ENCODE assay signal across 10 cellular contexts in genomic region chr7:70738080-70738479, GRCh38.
DNase-seq lines count a peak whose midpoint lies in the region; ATAC-seq and TF ChIP-seq lines count a peak whose summit lies in the region.
"Had no signal": no experiment of that assay in that cellular context is flagged by ENCODE, and none has a peak within 500 bp of the region (broad histone marks: within the 10 kb centered on the region; RNA-seq: fewer than 3 reads in every experiment).

No MANE protein-coding gene starts in this region.

- H3K36me3 ChIP-seq in left lung (no peaks in the 10 kb centered on the region), aorta (ENCODE audit: control insufficient read depth in 1 of 2, insufficient read depth in 2 of 2, low read length in 1 of 2) (no peaks in the 10 kb centered on the region), Peyer's patch (no peaks in the 10 kb centered on the region)
- H3K36me3 ChIP-seq: thyroid gland had no signal

- H3K27ac Mint-ChIP-seq in central memory CD8-positive, alpha-beta T cell (ENCODE audit: low read depth), result no peak overlapping the region

- WGBS in aorta, 2 donors, result 20 to 36% methylated on average over 4 of the region's 4 CpGs

- peak overlapping the region; percentile 10 for H3K4me3 Mint-ChIP-seq in central memory CD8-positive, alpha-beta T cell

- no peaks in the 10 kb centered on the region for H3K9me3 Mint-ChIP-seq in central memory CD8-positive, alpha-beta T cell

- peaks cover 10% of the 10 kb centered on the region for H3K36me3 Mint-ChIP-seq in central memory CD8-positive, alpha-beta T cell (ENCODE audit: insufficient read depth)

- DNase-seq in SIG-M5 treated with dmso at 0.1 percent for 504 hours (lab: John Stamatoyannopoulos, UW; ENCODE audit: unreplicated experiment) (peak; percentile 36), SIG-M5 (lab: John Stamatoyannopoulos, UW) (no peak), left lung (peak in 1 of 2 donors; percentile 70), aorta (no peak), Peyer's patch (no peak), HuH-7.5 (ENCODE audit: low spot score) (no peak)
- no peak for DNase-seq in central memory CD8-positive, alpha-beta T cell (ENCODE audit: low spot score in 2 of 2)
- DNase-seq: activated naive CD4-positive, alpha-beta T cell treated with Interleukin-2 at 50 U/mL for 16 hours had no signal

- no peaks in the 10 kb centered on the region for H3K27me3 Mint-ChIP-seq in central memory CD8-positive, alpha-beta T cell

- peaks cover 71% of the 10 kb centered on the region for H3K4me1 Mint-ChIP-seq in central memory CD8-positive, alpha-beta T cell

- TF ChIP-seq CTCF in left lung (IDR thresholded peaks at IDR 0.05) (no peak), Peyer's patch (IDR thresholded peaks at IDR 0.05) (no peak)

- no peak for TF ChIP-seq POLR2A in Peyer's patch (IDR thresholded peaks at IDR 0.05)

- no peak for ATAC-seq in central memory CD8-positive, alpha-beta T cell (replicated peaks; ENCODE audit: extremely low read depth, poor library complexity, severe bottlenecking)
- ATAC-seq in left lung, result peak; percentile 86
- ATAC-seq in aorta (ENCODE audit: low FRiP score), result peak; percentile 44
- ATAC-seq in HG03025 (IDR thresholded peaks at IDR 0.05; ENCODE audit: low FRiP score, unreplicated experiment), result no peak

- intact Hi-C loops in left lung (cut with DNase I), result no loop called here
- intact Hi-C loops in aorta (cut with DNase I), result no loop called here

- H3K27me3 ChIP-seq in left lung (no peaks in the 10 kb centered on the region), aorta (ENCODE audit: control insufficient read depth in 1 of 2, insufficient read depth in 2 of 2, low read length in 1 of 2) (no peaks in the 10 kb centered on the region), Peyer's patch (no peaks in the 10 kb centered on the region)
- H3K27me3 ChIP-seq: thyroid gland had no signal

- H3K27ac ChIP-seq in left lung (peak overlapping the region; percentile 50 to 55), aorta (ENCODE audit: low read depth in 1 of 2, low read length in 2 of 2) (no peak overlapping the region), Peyer's patch (no peak overlapping the region)
- H3K27ac ChIP-seq: thyroid gland had no signal

- no peaks in the 10 kb centered on the region for H3K9me3 ChIP-seq in left lung
- H3K9me3 ChIP-seq in aorta (ENCODE audit: control insufficient read depth, low read length), result no peaks in the 10 kb centered on the region
- H3K9me3 ChIP-seq in Peyer's patch, result no peaks in the 10 kb centered on the region
- H3K9me3 ChIP-seq: thyroid gland had no signal

- H3K4me3 ChIP-seq in left lung (no peak overlapping the region), aorta (ENCODE audit: low read length in 2 of 2) (no peak overlapping the region), Peyer's patch (no peak overlapping the region)
- H3K4me3 ChIP-seq: thyroid gland had no signal

- H3K4me1 ChIP-seq in left lung (peaks cover 7 to 32% of the 10 kb centered on the region in 2 donors), aorta (ENCODE audit: control insufficient read depth in 1 of 2, insufficient read depth in 2 of 2, low read length in 2 of 2) (peaks cover 3 to 6% of the 10 kb centered on the region in 2 donors), Peyer's patch (peaks cover 0 to 24% (median 0%) of the 10 kb centered on the region in 4 donors)

Comparison
In these comparisons a context has a peak if more than half of its experiments do, and no peak if none do; other contexts are left out.
1. ATAC-seq: peak in left lung (single experiment) and aorta (single experiment); none in central memory CD8-positive, alpha-beta T cell (single experiment) and HG03025 (single experiment).
2. H3K27ac ChIP-seq: peak in left lung (2 of 2); none in aorta (0 of 2) and Peyer's patch (0 of 4).